In the genomic region with DNA sequence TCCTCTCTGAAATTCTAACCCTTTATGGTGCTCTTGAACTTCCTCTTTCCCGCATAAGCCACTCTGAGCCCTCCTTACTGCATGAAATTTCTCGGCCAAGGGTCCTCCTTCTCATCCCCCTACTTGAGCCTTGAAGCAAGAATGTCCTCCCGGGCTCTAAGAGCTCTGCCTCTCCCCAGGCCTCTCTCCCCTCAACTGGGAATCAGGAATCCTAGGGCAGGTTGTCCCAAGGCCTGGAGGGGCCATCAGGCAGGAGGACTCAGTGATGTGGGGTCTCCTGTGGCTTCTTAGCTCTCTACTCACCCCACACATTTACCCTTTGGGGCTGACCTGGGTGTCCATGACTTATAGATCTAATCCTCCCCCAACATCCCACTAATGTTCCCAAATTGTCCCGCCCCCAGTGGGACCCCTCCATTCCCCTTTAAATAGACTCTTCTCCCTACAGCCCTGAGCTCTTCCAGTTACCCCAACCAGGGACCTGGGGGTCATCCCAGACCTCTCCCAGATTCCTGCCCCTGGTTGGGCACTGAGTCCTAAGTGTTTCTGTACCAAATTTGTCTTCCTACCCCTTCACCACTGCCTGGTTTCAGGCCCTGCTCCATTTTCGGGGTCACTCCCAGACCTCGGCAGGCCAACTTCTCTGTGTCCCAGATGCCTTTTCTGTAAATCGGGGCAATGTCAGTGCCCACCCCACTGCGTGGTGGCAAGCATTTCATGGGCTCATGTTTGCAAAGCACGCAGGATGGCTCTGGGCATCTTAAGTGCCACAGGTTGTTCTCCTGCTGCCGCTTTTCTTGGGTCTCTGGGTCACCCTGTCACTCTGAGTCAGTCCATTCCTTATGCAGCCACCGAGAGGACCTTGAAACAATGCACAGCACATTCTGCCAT, we compare ENCODE assay signal across 12 cellular contexts.
A peak's percentile ranks its signal among the peaks of the same experiment; 100 is the strongest.
DNase-seq lines count a peak whose midpoint lies in the region; ATAC-seq and TF ChIP-seq lines count a peak whose summit lies in the region.
"Had no signal": no experiment of that assay in that cellular context is flagged by ENCODE, and none has a peak within 500 bp of the region (broad histone marks: within the 10 kb centered on the region; RNA-seq: fewer than 3 reads in every experiment).

No MANE protein-coding gene starts in this region.

- DNase-seq in NOMO-1 treated with DMSO at 0.1 percent for 48 hours (lab: John Stamatoyannopoulos, UW; ENCODE audit: unreplicated experiment) (peak; percentile 1), NOMO-1 treated with dmso at 0.1 percent for 144 hours (lab: John Stamatoyannopoulos, UW; ENCODE audit: unreplicated experiment) (no peak), caudate nucleus (lab: John Stamatoyannopoulos, UW) (no peak), neural progenitor cell (ENCODE audit: low spot score) (no peak), upper lobe of right lung (no peak), CD14-positive monocyte (ENCODE audit: low spot score) (no peak)
- DNase-seq: activated CD4-positive, alpha-beta T cell treated with anti-CD3 and anti-CD28 coated beads, Interleukin-2, amount 10 ng/mL, durations not matched to agents 24 days and 14 days; NCI-H1105 had no signal

- H3K4me3 ChIP-seq in neural progenitor cell (no peak overlapping the region), upper lobe of right lung (no peak overlapping the region)
- H3K4me3 ChIP-seq: PC-9 had no signal

- peaks cover 9% of the 10 kb centered on the region for H3K27me3 Mint-ChIP-seq in neural progenitor cell (ENCODE audit: insufficient read depth, low read depth)
- H3K27me3 Mint-ChIP-seq in CD14-positive monocyte (ENCODE audit: low read depth in 3 of 3): peaks cover 4 to 13% (median 7%) of the 10 kb centered on the region in 3 donors

- H3F3A ChIP-seq in neural progenitor cell (ENCODE audit: low read depth): no peaks in the 10 kb centered on the region

- no peaks in the 10 kb centered on the region for H3K36me3 ChIP-seq in neural progenitor cell
- no peaks in the 10 kb centered on the region for H3K36me3 ChIP-seq in upper lobe of right lung

- H3K9me3 ChIP-seq in neural progenitor cell (ENCODE audit: low read depth) (no peaks in the 10 kb centered on the region), upper lobe of right lung (no peaks in the 10 kb centered on the region)

- H3K36me3 Mint-ChIP-seq in neural progenitor cell: no peaks in the 10 kb centered on the region
- no peaks in the 10 kb centered on the region for H3K36me3 Mint-ChIP-seq in CD14-positive monocyte

- H2AFZ ChIP-seq in neural progenitor cell (replicated peaks): no peak overlapping the region
- H2AFZ ChIP-seq: PC-9 had no signal

- no peak for TF ChIP-seq CTCF in neural progenitor cell (IDR thresholded peaks at IDR 0.05)
- TF ChIP-seq CTCF in upper lobe of right lung (IDR thresholded peaks at IDR 0.05): no peak
- no peak for TF ChIP-seq CTCF in CD14-positive monocyte (IDR thresholded peaks at IDR 0.05)

- H3K9me3 Mint-ChIP-seq in neural progenitor cell: peaks cover 2% of the 10 kb centered on the region
- peaks cover 0 to 6% (median under 1%) of the 10 kb centered on the region in 7 donors for H3K9me3 Mint-ChIP-seq in CD14-positive monocyte
- H3K9me3 Mint-ChIP-seq: activated CD4-positive, alpha-beta T cell treated with anti-CD3 and anti-CD28 coated beads, Interleukin-2, amount 10 ng/mL, durations not matched to agents 24 days and 14 days; T-helper 1 cell treated with Interleukin-12 subunit alpha and Interleukin-12 subunit beta and Interleukin-4 antibody, amounts not matched to agents 30 μg/mL and 1 μg/mL, for 36 hours had no signal

- peak overlapping the region; percentile 82 for H3K27ac Mint-ChIP-seq in neural progenitor cell
- H3K27ac Mint-ChIP-seq in CD14-positive monocyte: peak overlapping the region in 1 of 7 donors; percentile 10
- H3K27ac Mint-ChIP-seq: activated CD4-positive, alpha-beta T cell treated with anti-CD3 and anti-CD28 coated beads, Interleukin-2, amount 10 ng/mL, durations not matched to agents 24 days and 14 days had no signal

- peak overlapping the region; percentile 64 for H3K27ac ChIP-seq in caudate nucleus (ENCODE audit: low read depth, low read length)
- no peak overlapping the region for H3K27ac ChIP-seq in neural progenitor cell
- H3K27ac ChIP-seq in upper lobe of right lung: peak overlapping the region; percentile 65
- H3K27ac ChIP-seq: PC-9 had no signal

- H3K9ac ChIP-seq in neural progenitor cell: no peak overlapping the region

- H4K20me1 ChIP-seq in neural progenitor cell (ENCODE audit: low read depth): no peaks in the 10 kb centered on the region

- H3K4me2 ChIP-seq in neural progenitor cell: no peak overlapping the region
- H3K4me2 ChIP-seq: PC-9 had no signal

- H3K4me3 Mint-ChIP-seq in neural progenitor cell: no peak overlapping the region
- no peak overlapping the region for H3K4me3 Mint-ChIP-seq in CD14-positive monocyte
- H3K4me3 Mint-ChIP-seq: activated CD4-positive, alpha-beta T cell treated with anti-CD3 and anti-CD28 coated beads, Interleukin-2, amount 10 ng/mL, durations not matched to agents 24 days and 14 days; T-helper 1 cell treated with Interleukin-12 subunit alpha and Interleukin-12 subunit beta and Interleukin-4 antibody, amounts not matched to agents 30 μg/mL and 1 μg/mL, for 36 hours had no signal

- intact Hi-C loops in upper lobe of right lung (cut with DNase I): no loop called here
- intact Hi-C loops in CD14-positive monocyte (cut with micrococcal nuclease): no loop called here

- peaks cover 5% of the 10 kb centered on the region for H3K4me1 Mint-ChIP-seq in neural progenitor cell
- H3K4me1 Mint-ChIP-seq in CD14-positive monocyte: peaks cover 9% of the 10 kb centered on the region
- H3K4me1 Mint-ChIP-seq: activated CD4-positive, alpha-beta T cell treated with anti-CD3 and anti-CD28 coated beads, Interleukin-2, amount 10 ng/mL, durations not matched to agents 24 days and 14 days had no signal

- H3K4me1 ChIP-seq in neural progenitor cell: no peaks in the 10 kb centered on the region
- H3K4me1 ChIP-seq in upper lobe of right lung: peaks cover 39% of the 10 kb centered on the region

- ATAC-seq in upper lobe of right lung: no peak
- ATAC-seq in GM18868 (IDR thresholded peaks at IDR 0.05; ENCODE audit: unreplicated experiment): no peak
- ATAC-seq in GM18867 (IDR thresholded peaks at IDR 0.05; ENCODE audit: unreplicated experiment): no peak

- no peaks in the 10 kb centered on the region for H3K79me2 ChIP-seq in neural progenitor cell (ENCODE audit: low read depth)

- no peaks in the 10 kb centered on the region for H3K27me3 ChIP-seq in neural progenitor cell
- no peaks in the 10 kb centered on the region for H3K27me3 ChIP-seq in upper lobe of right lung
